Comparison of ENCODE assay signal across 1 cellular context in genomic region chr7:22810843-22811242, GRCh38.
TF ChIP-seq lines count a peak whose summit lies in the region.

No MANE protein-coding gene starts in this region.

TF ChIP-seq in H1, 55 proteins besides CTCF, POLR2A, EP300 and RAD21 (continued from another document):
- no peak for TF ChIP-seq KDM4A (IDR thresholded peaks at IDR 0.05; ENCODE audit: low read depth, low read length, severe bottlenecking)
- no peak for TF ChIP-seq CHD7 (IDR thresholded peaks at IDR 0.05; ENCODE audit: insufficient replicate concordance, low read length)
- TF ChIP-seq RNF2 (IDR thresholded peaks at IDR 0.05; ENCODE audit: borderline replicate concordance, low read depth, low read length, missing control alignments, poor library complexity, severe bottlenecking) = no peak
- TF ChIP-seq FOSL1 (IDR thresholded peaks at IDR 0.05; ENCODE audit: insufficient read depth, low read depth, low read length) = no peak
